ENCODE assay signal across 32 cellular contexts in the genomic region with DNA sequence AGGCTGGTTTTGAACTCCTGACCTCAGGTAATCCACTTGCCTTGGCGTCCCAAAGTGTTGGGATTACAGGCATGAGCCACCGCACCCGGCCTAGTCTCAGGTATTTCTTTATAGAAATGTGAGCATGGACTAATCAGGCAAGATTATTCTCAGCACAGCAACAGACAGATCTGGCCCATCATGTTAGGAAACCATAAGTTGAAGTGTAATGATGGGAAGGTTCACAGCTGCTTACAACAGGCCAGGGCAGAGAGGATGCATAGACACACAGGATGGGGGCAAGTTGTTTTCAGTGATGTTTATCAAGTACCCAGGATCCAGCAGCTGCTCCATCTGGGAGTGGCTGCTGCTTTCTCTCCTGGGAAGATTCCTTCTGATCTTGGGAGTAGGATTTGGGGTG. TPM values are rescaled to one million over a fixed set of nuclear protein-coding genes. Genes with fewer than 3 reads are reported as not detected.
"Had no signal": no experiment of that assay in that cellular context is flagged by ENCODE, and none has a peak within 500 bp of the region (broad histone marks: within the 10 kb centered on the region; RNA-seq: fewer than 3 reads in every experiment).

No MANE protein-coding gene starts in this region.

- H3K27ac Mint-ChIP-seq: activated CD4-positive, alpha-beta T cell treated with anti-CD3 and anti-CD28 coated beads, Interleukin-2, amount 10 ng/mL, durations not matched to agents 24 days and 14 days; activated CD8-positive, alpha-beta T cell treated with anti-CD3 and anti-CD28 coated beads for 36 hours; activated naive CD4-positive, alpha-beta T cell treated with anti-CD3 and anti-CD28 coated beads, Interleukin-2, amount 50 U/mL, for 24 hours; activated T-helper 17 cell treated with anti-CD3 and anti-CD28 coated beads, Interleukin-2, amount 50 U/mL, for 72 hours; mesothelial cell of epicardium; stimulated activated naive B cell treated with anti-CD40 and anti-IgM and Interleukin-4, amounts not matched to agents 10 μg/mL and 1 μg/mL and 100 μg/mL, for 72 hours; T-helper 1 cell treated with Interleukin-12 subunit alpha and Interleukin-12 subunit beta and Interleukin-4 antibody, amounts not matched to agents 30 μg/mL and 1 μg/mL, for 36 hours had no signal

- DNase-seq: activated CD4-positive, alpha-beta T cell treated with anti-CD3 and anti-CD28 coated beads, Interleukin-2, amount 10 ng/mL, durations not matched to agents 24 days and 14 days; activated CD4-positive, CD25-positive, alpha-beta regulatory T cell treated with anti-CD3 and anti-CD28 coated beads, Interleukin-2, amount 50 U/mL, for 72 hours; activated CD8-positive, alpha-beta T cell treated with anti-CD3 and anti-CD28 coated beads for 36 hours; activated gamma-delta T cell treated with Interleukin-2 at 50 U/mL for 16 hours; activated T-cell treated with anti-CD3 and anti-CD28 coated beads, Interleukin-2, amount 50 U/mL, for 4 hours; aorta; body of pancreas; foreskin fibroblast; head of caudate nucleus; hippocampal formation; kidney; left colon; naive B cell; nephron progenitor cell; pancreas; psoas muscle; stimulated activated CD4-positive, alpha-beta T cell treated with anti-CD3 and anti-CD28 coated beads, Interleukin-1b, Interleukin-23, amount 100 ng/mL, for 48 hours; stimulated activated CD4-positive, alpha-beta T cell treated with anti-CD3 and anti-CD28 coated beads, Interleukin-4, amount 100 ng/mL, for 4 hours; stimulated activated CD8-positive, alpha-beta memory T cell treated with anti-CD3 and anti-CD28 coated beads, Interleukin-4, amount 100 ng/mL, for 48 hours; stimulated activated naive B cell treated with anti-CD40 and anti-IgM and Interleukin-4, amounts not matched to agents 10 μg/mL and 1 μg/mL and 100 μg/mL, for 72 hours; stomach; T-helper 9 cell; thyroid gland; upper lobe of right lung had no signal

- H3K4me3 Mint-ChIP-seq: activated CD4-positive, alpha-beta T cell treated with anti-CD3 and anti-CD28 coated beads, Interleukin-2, amount 10 ng/mL, durations not matched to agents 24 days and 14 days; activated CD8-positive, alpha-beta T cell treated with anti-CD3 and anti-CD28 coated beads for 36 hours; activated naive CD4-positive, alpha-beta T cell treated with anti-CD3 and anti-CD28 coated beads, Interleukin-2, amount 50 U/mL, for 24 hours; activated T-cell treated with anti-CD3 and anti-CD28 coated beads, Interleukin-2, amount 50 U/mL, for 4 hours; activated T-helper 17 cell treated with anti-CD3 and anti-CD28 coated beads, Interleukin-2, amount 50 U/mL, for 72 hours; mesothelial cell of epicardium; naive B cell; nephron progenitor cell; stimulated activated naive B cell treated with anti-CD40 and anti-IgM and Interleukin-4, amounts not matched to agents 10 μg/mL and 1 μg/mL and 100 μg/mL, for 72 hours; T-helper 1 cell treated with Interleukin-12 subunit alpha and Interleukin-12 subunit beta and Interleukin-4 antibody, amounts not matched to agents 30 μg/mL and 1 μg/mL, for 36 hours had no signal

- H3K9me3 ChIP-seq: body of pancreas, pancreas, psoas muscle, thyroid gland, upper lobe of right lung had no signal

- H3K36me3 ChIP-seq: pancreas, stomach, thyroid gland, upper lobe of right lung had no signal

- H3K4me1 Mint-ChIP-seq: activated naive CD4-positive, alpha-beta T cell treated with anti-CD3 and anti-CD28 coated beads, Interleukin-2, amount 50 U/mL, for 24 hours; activated T-helper 17 cell treated with anti-CD3 and anti-CD28 coated beads, Interleukin-2, amount 50 U/mL, for 72 hours; mesothelial cell of epicardium; naive B cell; stimulated activated naive B cell treated with anti-CD40 and anti-IgM and Interleukin-4, amounts not matched to agents 10 μg/mL and 1 μg/mL and 100 μg/mL, for 72 hours had no signal

- H3K36me3 Mint-ChIP-seq: mesothelial cell of epicardium had no signal

- H3K4me1 ChIP-seq: pancreas, psoas muscle, upper lobe of right lung had no signal

- H3K27me3 ChIP-seq: body of pancreas, pancreas, stomach, thyroid gland, upper lobe of right lung had no signal

- H3K27ac ChIP-seq: body of pancreas, coronary artery, pancreas, psoas muscle, stomach, thyroid gland, upper lobe of right lung had no signal

- H3K4me3 ChIP-seq: body of pancreas, coronary artery, pancreas, psoas muscle, smooth muscle cell, stomach, thyroid gland, upper lobe of right lung had no signal

- FAIRE-seq: kidney, pancreas, TTC549 had no signal

- ATAC-seq: activated CD8-positive, alpha-beta T cell treated with anti-CD3 and anti-CD28 coated beads for 36 hours; activated T-cell treated with anti-CD3 and anti-CD28 coated beads, Interleukin-2, amount 50 U/mL, for 4 hours; activated T-helper 17 cell treated with anti-CD3 and anti-CD28 coated beads, Interleukin-2, amount 50 U/mL, for 72 hours; body of pancreas; esophagus mucosa; left colon; pancreas; psoas muscle; stimulated activated naive B cell treated with anti-CD40 and anti-IgM and Interleukin-4, amounts not matched to agents 10 μg/mL and 1 μg/mL and 100 μg/mL, for 72 hours; upper lobe of right lung had no signal

- H3K4me2 ChIP-seq: smooth muscle cell had no signal

RNA-seq across cellular contexts. Expression of a gene that starts 16.6 kb away (rescaled TPM):
- total RNA-seq: activated CD4-positive, alpha-beta T cell treated with anti-CD3 and anti-CD28 coated beads, Interleukin-2, amount 10 ng/mL, durations not matched to agents 24 days and 14 days; activated CD8-positive, alpha-beta T cell treated with anti-CD3 and anti-CD28 coated beads for 36 hours; activated T-cell treated with anti-CD3 and anti-CD28 coated beads, Interleukin-2, amount 50 U/mL, for 4 hours; activated T-helper 17 cell treated with anti-CD3 and anti-CD28 coated beads, Interleukin-2, amount 50 U/mL, for 72 hours; esophagus mucosa; smooth muscle cell had no signal
